In genomic region chr1:16014509-16015482, GRCh38 we compare ENCODE assay signal across 1 cellular context.
TF ChIP-seq lines count a peak whose summit lies in the region.

No MANE protein-coding gene starts in this region.

TF ChIP-seq in HepG2, 621 proteins besides CTCF, POLR2A, EP300 and RAD21 (continued from another document and continues in another):
- TF ChIP-seq ZNF280B (CRISPR knock-in tag; IDR thresholded peaks at IDR 0.05; ENCODE audit: borderline replicate concordance), result peak; percentile 16; the same call in 1 of the 2 replicates
- TF ChIP-seq KLF13 (CRISPR knock-in tag; IDR thresholded peaks at IDR 0.05), result no peak
- TF ChIP-seq ZNF678 (CRISPR knock-in tag; IDR thresholded peaks at IDR 0.05), result no peak
- peak; percentile 53; the same call in 1 of the 2 replicates for TF ChIP-seq ZFY (CRISPR knock-in tag; IDR thresholded peaks at IDR 0.05)
- TF ChIP-seq ZNF570 (CRISPR knock-in tag; IDR thresholded peaks at IDR 0.05; ENCODE audit: borderline replicate concordance), result no peak
- TF ChIP-seq, protein P1, sequence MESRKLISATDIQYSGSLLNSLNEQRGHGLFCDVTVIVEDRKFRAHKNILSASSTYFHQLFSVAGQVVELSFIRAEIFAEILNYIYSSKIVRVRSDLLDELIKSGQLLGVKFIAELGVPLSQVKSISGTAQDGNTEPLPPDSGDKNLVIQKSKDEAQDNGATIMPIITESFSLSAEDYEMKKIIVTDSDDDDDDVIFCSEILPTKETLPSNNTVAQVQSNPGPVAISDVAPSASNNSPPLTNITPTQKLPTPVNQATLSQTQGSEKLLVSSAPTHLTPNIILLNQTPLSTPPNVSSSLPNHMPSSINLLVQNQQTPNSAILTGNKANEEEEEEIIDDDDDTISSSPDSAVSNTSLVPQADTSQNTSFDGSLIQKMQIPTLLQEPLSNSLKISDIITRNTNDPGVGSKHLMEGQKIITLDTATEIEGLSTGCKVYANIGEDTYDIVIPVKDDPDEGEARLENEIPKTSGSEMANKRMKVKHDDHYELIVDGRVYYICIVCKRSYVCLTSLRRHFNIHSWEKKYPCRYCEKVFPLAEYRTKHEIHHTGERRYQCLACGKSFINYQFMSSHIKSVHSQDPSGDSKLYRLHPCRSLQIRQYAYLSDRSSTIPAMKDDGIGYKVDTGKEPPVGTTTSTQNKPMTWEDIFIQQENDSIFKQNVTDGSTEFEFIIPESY (CRISPR knock-in tag; IDR thresholded peaks at IDR 0.05), result no peak
- TF ChIP-seq TBL1XR1 (IDR thresholded peaks at IDR 0.05; ENCODE audit: borderline replicate concordance, low read length, partially characterized antibody), result no peak
- no peak for TF ChIP-seq CHCHD3 (CRISPR knock-in tag; IDR thresholded peaks at IDR 0.05)
- no peak for TF ChIP-seq ETV6 (CRISPR knock-in tag; conservative IDR thresholded peaks at IDR 0.05)
- TF ChIP-seq ZMAT3 (CRISPR knock-in tag; conservative IDR thresholded peaks at IDR 0.05), result no peak
- 0 out of 2 replicates have a peak, but pooled peaks have one; percentile 26 for TF ChIP-seq SP5 (CRISPR knock-in tag; IDR thresholded peaks at IDR 0.05; ENCODE audit: borderline replicate concordance, low read depth)
- TF ChIP-seq AKNA (CRISPR knock-in tag; IDR thresholded peaks at IDR 0.05; ENCODE audit: borderline replicate concordance), result no peak
- TF ChIP-seq HNRNPLL (IDR thresholded peaks at IDR 0.05; ENCODE audit: low read depth, low read length, poor library complexity, severe bottlenecking), result no peak
- no peak for TF ChIP-seq ZBTB7B (CRISPR knock-in tag; IDR thresholded peaks at IDR 0.05)
- 0 out of 2 replicates have a peak, but pooled peaks have one; percentile 19 for TF ChIP-seq ARID4A (CRISPR knock-in tag; IDR thresholded peaks at IDR 0.05; ENCODE audit: borderline replicate concordance)
- TF ChIP-seq KDM3A (CRISPR knock-in tag; IDR thresholded peaks at IDR 0.05; ENCODE audit: low read depth), result no peak
- peak; percentile 76 for TF ChIP-seq ZFX (CRISPR knock-in tag; IDR thresholded peaks at IDR 0.05; ENCODE audit: low read depth)
- TF ChIP-seq, protein P2, sequence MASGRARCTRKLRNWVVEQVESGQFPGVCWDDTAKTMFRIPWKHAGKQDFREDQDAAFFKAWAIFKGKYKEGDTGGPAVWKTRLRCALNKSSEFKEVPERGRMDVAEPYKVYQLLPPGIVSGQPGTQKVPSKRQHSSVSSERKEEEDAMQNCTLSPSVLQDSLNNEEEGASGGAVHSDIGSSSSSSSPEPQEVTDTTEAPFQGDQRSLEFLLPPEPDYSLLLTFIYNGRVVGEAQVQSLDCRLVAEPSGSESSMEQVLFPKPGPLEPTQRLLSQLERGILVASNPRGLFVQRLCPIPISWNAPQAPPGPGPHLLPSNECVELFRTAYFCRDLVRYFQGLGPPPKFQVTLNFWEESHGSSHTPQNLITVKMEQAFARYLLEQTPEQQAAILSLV (CRISPR knock-in tag; IDR thresholded peaks at IDR 0.05; ENCODE audit: borderline replicate concordance), result no peak
- TF ChIP-seq, protein P3, sequence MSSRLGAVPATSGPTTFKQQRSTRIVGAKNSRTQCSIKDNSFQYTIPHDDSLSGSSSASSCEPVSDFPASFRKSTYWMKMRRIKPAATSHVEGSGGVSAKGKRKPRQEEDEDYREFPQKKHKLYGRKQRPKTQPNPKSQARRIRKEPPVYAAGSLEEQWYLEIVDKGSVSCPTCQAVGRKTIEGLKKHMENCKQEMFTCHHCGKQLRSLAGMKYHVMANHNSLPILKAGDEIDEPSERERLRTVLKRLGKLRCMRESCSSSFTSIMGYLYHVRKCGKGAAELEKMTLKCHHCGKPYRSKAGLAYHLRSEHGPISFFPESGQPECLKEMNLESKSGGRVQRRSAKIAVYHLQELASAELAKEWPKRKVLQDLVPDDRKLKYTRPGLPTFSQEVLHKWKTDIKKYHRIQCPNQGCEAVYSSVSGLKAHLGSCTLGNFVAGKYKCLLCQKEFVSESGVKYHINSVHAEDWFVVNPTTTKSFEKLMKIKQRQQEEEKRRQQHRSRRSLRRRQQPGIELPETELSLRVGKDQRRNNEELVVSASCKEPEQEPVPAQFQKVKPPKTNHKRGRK (CRISPR knock-in tag; IDR thresholded peaks at IDR 0.05), result no peak
- no peak for TF ChIP-seq CHD4 (IDR thresholded peaks at IDR 0.05; ENCODE audit: borderline replicate concordance, low read length)
- peak; percentile 14 for TF ChIP-seq YY1 (IDR thresholded peaks at IDR 0.05; ENCODE audit: insufficient read depth, insufficient replicate concordance, low read depth, low read length)
- TF ChIP-seq ZNF768 (CRISPR knock-in tag; IDR thresholded peaks at IDR 0.05), result 0 out of 2 replicates have a peak, but pooled peaks have one; percentile 21
- no peak for TF ChIP-seq PHF21A (CRISPR knock-in tag; IDR thresholded peaks at IDR 0.05)
- TF ChIP-seq, protein P4, sequence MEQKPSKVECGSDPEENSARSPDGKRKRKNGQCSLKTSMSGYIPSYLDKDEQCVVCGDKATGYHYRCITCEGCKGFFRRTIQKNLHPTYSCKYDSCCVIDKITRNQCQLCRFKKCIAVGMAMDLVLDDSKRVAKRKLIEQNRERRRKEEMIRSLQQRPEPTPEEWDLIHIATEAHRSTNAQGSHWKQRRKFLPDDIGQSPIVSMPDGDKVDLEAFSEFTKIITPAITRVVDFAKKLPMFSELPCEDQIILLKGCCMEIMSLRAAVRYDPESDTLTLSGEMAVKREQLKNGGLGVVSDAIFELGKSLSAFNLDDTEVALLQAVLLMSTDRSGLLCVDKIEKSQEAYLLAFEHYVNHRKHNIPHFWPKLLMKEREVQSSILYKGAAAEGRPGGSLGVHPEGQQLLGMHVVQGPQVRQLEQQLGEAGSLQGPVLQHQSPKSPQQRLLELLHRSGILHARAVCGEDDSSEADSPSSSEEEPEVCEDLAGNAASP (CRISPR knock-in tag; IDR thresholded peaks at IDR 0.05; ENCODE audit: borderline replicate concordance), result no peak
- TF ChIP-seq HNF1B (CRISPR knock-in tag; IDR thresholded peaks at IDR 0.05), result no peak
- 0 out of 2 replicates have a peak, but pooled peaks have one; percentile 22 for TF ChIP-seq HMGXB3 (CRISPR knock-in tag; IDR thresholded peaks at IDR 0.05; ENCODE audit: borderline replicate concordance)
- no peak for TF ChIP-seq ISX (CRISPR knock-in tag; conservative IDR thresholded peaks at IDR 0.05)
- 0 out of 2 replicates have a peak, but pooled peaks have one; percentile 12 for TF ChIP-seq RXRB (CRISPR knock-in tag; IDR thresholded peaks at IDR 0.05; ENCODE audit: borderline replicate concordance)
